8 cellular contexts compared by ENCODE assay signal in genomic region chr1:61253059-61253735, GRCh38.
DNase-seq lines count a peak whose midpoint lies in the region; ATAC-seq, FAIRE-seq and TF ChIP-seq lines count a peak whose summit lies in the region.

No MANE protein-coding gene starts in this region.

- H3K9me3 Mint-ChIP-seq in CD8-positive, alpha-beta memory T cell: no peaks in the 10 kb centered on the region
- H3K9me3 Mint-ChIP-seq in neural progenitor cell: no peaks in the 10 kb centered on the region

- ATAC-seq in HepG2 (no peak), HG02884 (IDR thresholded peaks at IDR 0.05; ENCODE audit: unreplicated experiment) (no peak), GM19023 (IDR thresholded peaks at IDR 0.05; ENCODE audit: unreplicated experiment) (no peak)

- H4K20me1 ChIP-seq in HepG2 (ENCODE audit: insufficient read depth, low read length) (no peaks in the 10 kb centered on the region), neural progenitor cell (ENCODE audit: low read depth) (no peaks in the 10 kb centered on the region), osteoblast (ENCODE audit: insufficient read depth, low read length) (no peaks in the 10 kb centered on the region)

- CTCF ChIA-PET in CD8-positive, alpha-beta memory T cell (lab: Charles Lee): no interaction called here
- CTCF ChIA-PET in HepG2 (lab: Yijun Ruan, JAX; ENCODE audit: low intra/inter-chr PET ratio, low total read pairs): no interaction called here

- no peak for TF ChIP-seq RAD21 in HepG2 (CRISPR knock-in tag; IDR thresholded peaks at IDR 0.05)

- H3K4me2 ChIP-seq in HepG2 (ENCODE audit: low read depth, low read length) (peak overlapping the region; percentile 4; the same call in 1 of the 2 replicates), neural progenitor cell (no peak overlapping the region), osteoblast (ENCODE audit: insufficient read depth, low read length) (no peak overlapping the region)

- H3K27me3 Mint-ChIP-seq in CD8-positive, alpha-beta memory T cell: peaks cover 0 to 2% of the 10 kb centered on the region in 2 donors
- H3K27me3 Mint-ChIP-seq in neural progenitor cell (ENCODE audit: insufficient read depth, low read depth): no peaks in the 10 kb centered on the region

- peak overlapping the region in 3 of 7 donors; percentile 17 to 57 (median 17) for H3K4me3 Mint-ChIP-seq in CD8-positive, alpha-beta memory T cell
- H3K4me3 Mint-ChIP-seq in neural progenitor cell: no peak overlapping the region

- no peak overlapping the region for H3K9ac ChIP-seq in HepG2 (ENCODE audit: insufficient read depth, low read depth, low read length)
- H3K9ac ChIP-seq in neural progenitor cell: no peak overlapping the region

- H3K4me3 ChIP-seq in CD8-positive, alpha-beta memory T cell (ENCODE audit: low read length): no peak overlapping the region
- H3K4me3 ChIP-seq in adrenal gland (no peak overlapping the region), HepG2 (replicated peaks in 1 of 3; ENCODE audit: insufficient read depth in 1 of 3, low read depth in 2 of 3, low read length in 3 of 3) (no peak overlapping the region), neural progenitor cell (no peak overlapping the region), osteoblast (ENCODE audit: insufficient read depth, low read length) (no peak overlapping the region)

- H2AFZ ChIP-seq in HepG2 (ENCODE audit: low read length) (no peak overlapping the region), neural progenitor cell (replicated peaks) (no peak overlapping the region), osteoblast (ENCODE audit: low read length) (no peak overlapping the region)

- H3K79me2 ChIP-seq in HepG2 (ENCODE audit: insufficient read depth, low read length) (peaks cover 82% of the 10 kb centered on the region), neural progenitor cell (ENCODE audit: low read depth) (no peaks in the 10 kb centered on the region), osteoblast (ENCODE audit: insufficient read depth, low read length) (no peaks in the 10 kb centered on the region)

- 79 to 91% (median 90%) methylated on average over 2 of the region's 2 CpGs for WGBS in adrenal gland, 4 donors
- 97% methylated on average over 2 of the region's 2 CpGs for WGBS in HepG2 (ENCODE audit: low lambda C conversion rate)

- H3K9me3 ChIP-seq in CD8-positive, alpha-beta memory T cell (ENCODE audit: low read length): no peaks in the 10 kb centered on the region
- no peaks in the 10 kb centered on the region for H3K9me3 ChIP-seq in adrenal gland (replicated peaks in 1 of 3)
- no peaks in the 10 kb centered on the region for H3K9me3 ChIP-seq in HepG2 (ENCODE audit: low read length)
- no peaks in the 10 kb centered on the region for H3K9me3 ChIP-seq in neural progenitor cell (ENCODE audit: low read depth)
- no peaks in the 10 kb centered on the region for H3K9me3 ChIP-seq in osteoblast (ENCODE audit: low read depth, low read length)

- peaks cover 8% of the 10 kb centered on the region for H3K4me1 ChIP-seq in CD8-positive, alpha-beta memory T cell (ENCODE audit: insufficient read depth, low read length)
- H3K4me1 ChIP-seq in adrenal gland (replicated peaks in 1 of 2) (peaks cover 16 to 38% of the 10 kb centered on the region in 2 donors), HepG2 (ENCODE audit: insufficient read depth, low read length) (peaks cover 46% of the 10 kb centered on the region), neural progenitor cell (peaks cover 36% of the 10 kb centered on the region), osteoblast (ENCODE audit: insufficient read depth, low read length) (peaks cover 24% of the 10 kb centered on the region)

- intact Hi-C loops in adrenal gland (cut with DNase I) (no loop called here), HepG2 (cut with micrococcal nuclease; ENCODE audit: unreplicated experiment) (no loop called here)

- H3K27ac ChIP-seq in CD8-positive, alpha-beta memory T cell (ENCODE audit: low read depth, low read length): no peak overlapping the region
- H3K27ac ChIP-seq in adrenal gland (peak overlapping the region in 3 of 5 donors; percentile 24 to 60 (median 33)), HepG2 (ENCODE audit: extremely low read length, insufficient read depth, low read length) (no peak overlapping the region), neural progenitor cell (no peak overlapping the region), osteoblast (ENCODE audit: low read depth, low read length) (no peak overlapping the region)

- peaks cover 0 to 3% (median 0%) of the 10 kb centered on the region in 3 donors for H3K36me3 Mint-ChIP-seq in CD8-positive, alpha-beta memory T cell
- no peaks in the 10 kb centered on the region for H3K36me3 Mint-ChIP-seq in neural progenitor cell

- peaks cover 28 to 34% (median 34%) of the 10 kb centered on the region in 3 donors for H3K4me1 Mint-ChIP-seq in CD8-positive, alpha-beta memory T cell
- H3K4me1 Mint-ChIP-seq in neural progenitor cell: peaks cover 26% of the 10 kb centered on the region

- peaks cover 4% of the 10 kb centered on the region for H3F3A ChIP-seq in neural progenitor cell (ENCODE audit: low read depth)

- TF ChIP-seq POLR2A in adrenal gland (IDR thresholded peaks at IDR 0.05): no peak
- TF ChIP-seq POLR2A in HepG2 (IDR thresholded peaks at IDR 0.05; ENCODE audit: insufficient read depth in 1 of 2, low read depth in 2 of 2, low read length in 2 of 2): no peak

- POLR2A ChIA-PET in CD8-positive, alpha-beta memory T cell (lab: Charles Lee): no interaction called here
- POLR2A ChIA-PET in HepG2 (lab: Yijun Ruan, JAX): interaction anchor here (0.9 to 1.9 kb wide), 2 partner anchors 11 to 69 kb away, joined by 4 to 7 read pairs; no protein-coding TSS in a partner anchor

- H3K27me3 ChIP-seq in CD8-positive, alpha-beta memory T cell (ENCODE audit: insufficient read depth, low read length, poor library complexity, severe bottlenecking): no peaks in the 10 kb centered on the region
- no peaks in the 10 kb centered on the region for H3K27me3 ChIP-seq in adrenal gland
- no peaks in the 10 kb centered on the region for H3K27me3 ChIP-seq in HepG2 (ENCODE audit: control insufficient read depth in 1 of 2, insufficient read depth in 2 of 2, low read length in 2 of 2)
- H3K27me3 ChIP-seq in neural progenitor cell: no peaks in the 10 kb centered on the region
- no peaks in the 10 kb centered on the region for H3K27me3 ChIP-seq in osteoblast (ENCODE audit: insufficient read depth, low read length)

- BruUV-seq in HepG2 (replicated peaks; lab: Mats Ljungman, UMichigan): no TSS peak

- TF ChIP-seq CTCF in adrenal gland (IDR thresholded peaks at IDR 0.05) (no peak), HepG2 (CRISPR knock-in tag; IDR thresholded peaks at IDR 0.05) (no peak), neural progenitor cell (IDR thresholded peaks at IDR 0.05) (no peak), osteoblast (IDR thresholded peaks at IDR 0.05; ENCODE audit: extremely low read depth, low read depth, low read length) (no peak)

- TF ChIP-seq EP300 in HepG2 (IDR thresholded peaks at IDR 0.05; ENCODE audit: low read depth in 2 of 2, low read length in 2 of 2): peak in 1 of 2 experiments; percentile 16; a peak in 1 of 4 replicates
- TF ChIP-seq EP300 in HepG2 (CRISPR knock-in tag; IDR thresholded peaks at IDR 0.05; ENCODE audit: borderline replicate concordance): no peak

- DNase-seq in CD8-positive, alpha-beta memory T cell: peak in 3 of 5 donors; percentile 2 to 55 (median 14)
- DNase-seq in NCI-H1105 (lab: John Stamatoyannopoulos, UW): peak; percentile 81
- DNase-seq in adrenal gland: peak; percentile 84 to 97 (median 92)
- peak; percentile 66 for DNase-seq in HepG2 (ENCODE audit: low spot score)
- no peak for DNase-seq in neural progenitor cell (ENCODE audit: low spot score)
- no peak for DNase-seq in osteoblast (ENCODE audit: insufficient read length, low spot score, missing footprints)

- peak; percentile 30 for FAIRE-seq in HepG2 (lab: Jason Lieb, UNC)

- peak overlapping the region in 4 of 8 donors; percentile 17 to 60 (median 42) for H3K27ac Mint-ChIP-seq in CD8-positive, alpha-beta memory T cell
- H3K27ac Mint-ChIP-seq in neural progenitor cell: no peak overlapping the region

- in situ Hi-C loops in HepG2 (cut with HindIII; ENCODE audit: extremely low pct_ligation_motif_present, low pct_unique_long_range_greater_than_20kb): no loop called here

- no peaks in the 10 kb centered on the region for H3K36me3 ChIP-seq in CD8-positive, alpha-beta memory T cell (ENCODE audit: insufficient read depth, low read length)
- H3K36me3 ChIP-seq in adrenal gland (replicated peaks in 1 of 2) (no peaks in the 10 kb centered on the region), HepG2 (replicated peaks in 1 of 2; ENCODE audit: control insufficient read depth in 1 of 2, insufficient read depth in 2 of 2, low read length in 2 of 2) (no peaks in the 10 kb centered on the region), neural progenitor cell (no peaks in the 10 kb centered on the region), osteoblast (ENCODE audit: insufficient read depth, low read length) (no peaks in the 10 kb centered on the region)

TF ChIP-seq in HepG2, 621 proteins besides CTCF, POLR2A, EP300 and RAD21 (continues in another document):
- TF ChIP-seq HOXA3 (CRISPR knock-in tag; IDR thresholded peaks at IDR 0.05) (no peak), SATB2 (CRISPR knock-in tag; IDR thresholded peaks at IDR 0.05) (no peak), ATF3 (CRISPR knock-in tag; IDR thresholded peaks at IDR 0.05) (no peak), ZBTB21 (CRISPR knock-in tag; IDR thresholded peaks at IDR 0.05) (no peak), BCLAF1 (IDR thresholded peaks at IDR 0.05) (no peak)

Comparison
In these comparisons a context has a peak if more than half of its experiments do, and no peak if none do; other contexts are left out.
1. DNase-seq: peak in CD8-positive, alpha-beta memory T cell (3 of 5), NCI-H1105 (single experiment), adrenal gland (7 of 7) and HepG2 (single experiment); none in neural progenitor cell (single experiment) and osteoblast (single experiment).
2. H3K27ac ChIP-seq: peak in adrenal gland (3 of 5); none in CD8-positive, alpha-beta memory T cell (single experiment), HepG2 (single experiment), neural progenitor cell (single experiment) and osteoblast (single experiment).